Comparison of ENCODE assay signal across 11 cellular contexts in genomic region chr1:53293123-53293522, GRCh38. TPM values are rescaled to one million over a fixed set of nuclear protein-coding genes. Genes with fewer than 3 reads are reported as not detected.
DNase-seq lines count a peak whose midpoint lies in the region; ATAC-seq, FAIRE-seq and TF ChIP-seq lines count a peak whose summit lies in the region.
"Had no signal": no experiment of that assay in that cellular context is flagged by ENCODE, and none has a peak within 500 bp of the region (broad histone marks: within the 10 kb centered on the region; RNA-seq: fewer than 3 reads in every experiment).

No MANE protein-coding gene starts in this region.

- POLR2A ChIA-PET in activated CD8-positive, alpha-beta T cell treated with anti-CD3 and anti-CD28 coated beads, Interleukin-2, amount 10 ng/mL, durations not matched to agents 7 days and 5 days (lab: Charles Lee), result interaction anchor here (2.0 kb wide), 1 partner anchor 34 kb away, joined by 5 read pairs; the partner anchor contains the start of gene LRP8

- FAIRE-seq in H54 (lab: Jason Lieb, UNC), result no peak

- no peaks in the 10 kb centered on the region for H3K9me3 Mint-ChIP-seq in activated CD8-positive, alpha-beta T cell treated with anti-CD3 and anti-CD28 coated beads, Interleukin-2, amount 10 ng/mL, durations not matched to agents 7 days and 5 days (ENCODE audit: insufficient read depth)
- H3K9me3 Mint-ChIP-seq in natural killer cell, result no peaks in the 10 kb centered on the region

- DNase-seq in GM12865 (ENCODE audit: low read depth) (peak; percentile 21), natural killer cell (no peak), H54 (ENCODE audit: insufficient read length, low spot score) (no peak), DMS 273 (lab: John Stamatoyannopoulos, UW; ENCODE audit: unreplicated experiment) (no peak)
- no peak for DNase-seq in activated CD8-positive, alpha-beta T cell treated with anti-CD3 and anti-CD28 coated beads, Interleukin-2, amount 10 ng/mL, durations not matched to agents 7 days and 5 days
- DNase-seq: GF-D8, NCI-H1694, SK-N-SH had no signal

- H3K36me3 Mint-ChIP-seq in activated CD8-positive, alpha-beta T cell treated with anti-CD3 and anti-CD28 coated beads, Interleukin-2, amount 10 ng/mL, durations not matched to agents 7 days and 5 days (ENCODE audit: low read depth), result peaks cover 6% of the 10 kb centered on the region
- no peaks in the 10 kb centered on the region for H3K36me3 Mint-ChIP-seq in natural killer cell

- peaks cover 57% of the 10 kb centered on the region for H3K4me1 Mint-ChIP-seq in activated CD8-positive, alpha-beta T cell treated with anti-CD3 and anti-CD28 coated beads, Interleukin-2, amount 10 ng/mL, durations not matched to agents 7 days and 5 days (ENCODE audit: low read depth)
- peaks cover 30 to 33% of the 10 kb centered on the region in 2 donors for H3K4me1 Mint-ChIP-seq in natural killer cell

- H3K27me3 Mint-ChIP-seq in activated CD8-positive, alpha-beta T cell treated with anti-CD3 and anti-CD28 coated beads, Interleukin-2, amount 10 ng/mL, durations not matched to agents 7 days and 5 days (ENCODE audit: low read depth), result no peaks in the 10 kb centered on the region
- no peaks in the 10 kb centered on the region for H3K27me3 Mint-ChIP-seq in natural killer cell (ENCODE audit: low read depth in 2 of 2)

- CTCF ChIA-PET in activated CD8-positive, alpha-beta T cell treated with anti-CD3 and anti-CD28 coated beads, Interleukin-2, amount 10 ng/mL, durations not matched to agents 7 days and 5 days (lab: Charles Lee), result interaction anchor here (2.9 to 3.6 kb wide), 2 partner anchors 15 to 100 kb away, joined by 16 to 20 read pairs; no protein-coding TSS in a partner anchor

- H3K4me3 ChIP-seq in GM12865 (ENCODE audit: low read depth, low read length), result no peak overlapping the region

- intact Hi-C loops in natural killer cell (cut with micrococcal nuclease), result no loop called here

- no peak for TF ChIP-seq POLR2A in H54 (IDR thresholded peaks at IDR 0.05; ENCODE audit: low read depth, low read length)

- no peak overlapping the region for H3K4me3 Mint-ChIP-seq in activated CD8-positive, alpha-beta T cell treated with anti-CD3 and anti-CD28 coated beads, Interleukin-2, amount 10 ng/mL, durations not matched to agents 7 days and 5 days
- H3K4me3 Mint-ChIP-seq in natural killer cell, result peak overlapping the region; percentile 21

- ATAC-seq in HG02973 (IDR thresholded peaks at IDR 0.05; ENCODE audit: unreplicated experiment), result peak; percentile 6
- ATAC-seq in activated CD8-positive, alpha-beta T cell treated with anti-CD3 and anti-CD28 coated beads, Interleukin-2, amount 10 ng/mL, durations not matched to agents 7 days and 5 days, result no peak
- ATAC-seq in natural killer cell, result no peak
- no peak for ATAC-seq in HG03025 (IDR thresholded peaks at IDR 0.05; ENCODE audit: low FRiP score, unreplicated experiment)
- no peak for ATAC-seq in GM21528 (IDR thresholded peaks at IDR 0.05; ENCODE audit: low FRiP score, unreplicated experiment)

- no peak for TF ChIP-seq CTCF in GM12865 (IDR thresholded peaks at IDR 0.05; ENCODE audit: insufficient read depth, low read depth, low read length, missing control alignments)
- no peak for TF ChIP-seq CTCF in natural killer cell (IDR thresholded peaks at IDR 0.05)

- H3K27ac Mint-ChIP-seq in activated CD8-positive, alpha-beta T cell treated with anti-CD3 and anti-CD28 coated beads, Interleukin-2, amount 10 ng/mL, durations not matched to agents 7 days and 5 days, result peak overlapping the region; percentile 78
- H3K27ac Mint-ChIP-seq in natural killer cell, result peak overlapping the region; percentile 31 to 69

RNA-seq across cellular contexts. Expression of gene LRP8, which starts 34.7 kb away (rescaled TPM):
- total RNA-seq in activated CD8-positive, alpha-beta T cell treated with anti-CD3 and anti-CD28 coated beads, Interleukin-2, amount 10 ng/mL, durations not matched to agents 7 days and 5 days, result 10 to 100 TPM; 62.7 to 71.8 TPM
- total RNA-seq in natural killer cell, result 10 to 100 TPM; 23.2 to 27.3 (median 24.9) TPM

RNA-seq across cellular contexts. Expression of gene MAGOH, which starts 54.8 kb away (rescaled TPM):
- 10 to 100 TPM; 83.1 to 85.2 TPM for total RNA-seq in activated CD8-positive, alpha-beta T cell treated with anti-CD3 and anti-CD28 coated beads, Interleukin-2, amount 10 ng/mL, durations not matched to agents 7 days and 5 days
- total RNA-seq in natural killer cell, result 10 to 100 TPM; 48.6 to 70.4 (median 69.2) TPM
